11 cellular contexts compared by ENCODE assay signal in genomic region chr11:65862941-65863888, GRCh38. TPM values are rescaled to one million over a fixed set of nuclear protein-coding genes. Genes with fewer than 3 reads are reported as not detected.
DNase-seq lines count a peak whose midpoint lies in the region; ATAC-seq and TF ChIP-seq lines count a peak whose summit lies in the region.
"Had no signal": no experiment of that assay in that cellular context is flagged by ENCODE, and none has a peak within 500 bp of the region (broad histone marks: within the 10 kb centered on the region; RNA-seq: fewer than 3 reads in every experiment).

No MANE protein-coding gene starts in this region.

- in situ Hi-C loops in GM13976 (cut with MboI; ENCODE audit: low sequenced_read_pairs, unreplicated experiment) = no loop called here

- ATAC-seq in GM18502 (IDR thresholded peaks at IDR 0.05; ENCODE audit: poor library complexity, unreplicated experiment) = no peak

- H3K36me3 Mint-ChIP-seq in T-helper 1 cell treated with Interleukin-12 subunit alpha and Interleukin-12 subunit beta and Interleukin-4 antibody, amounts not matched to agents 30 μg/mL and 1 μg/mL, for 36 hours (ENCODE audit: low read depth) = peaks cover 31% of the 10 kb centered on the region

- no peak for TF ChIP-seq POLR2A in NB4 (IDR thresholded peaks at IDR 0.05; ENCODE audit: extremely low read depth, insufficient read length)

- TF ChIP-seq CTCF in NB4 (IDR thresholded peaks at IDR 0.05; ENCODE audit: low read depth, low read length) (no peak), choroid plexus epithelial cell (conservative IDR thresholded peaks at IDR 0.05; ENCODE audit: low read depth, low read length) (no peak), GM13976 (IDR thresholded peaks at IDR 0.05; ENCODE audit: borderline replicate concordance, control extremely low read depth, extremely low read depth, insufficient read depth, missing control alignments) (no peak)

- peak overlapping the region; percentile 58 for H3K27ac Mint-ChIP-seq in T-helper 1 cell treated with Interleukin-12 subunit alpha and Interleukin-12 subunit beta and Interleukin-4 antibody, amounts not matched to agents 30 μg/mL and 1 μg/mL, for 36 hours

- no peaks in the 10 kb centered on the region for H3K9me3 Mint-ChIP-seq in T-helper 1 cell treated with Interleukin-12 subunit alpha and Interleukin-12 subunit beta and Interleukin-4 antibody, amounts not matched to agents 30 μg/mL and 1 μg/mL, for 36 hours

- peak overlapping the region; percentile 93 for H3K4me3 Mint-ChIP-seq in T-helper 1 cell treated with Interleukin-12 subunit alpha and Interleukin-12 subunit beta and Interleukin-4 antibody, amounts not matched to agents 30 μg/mL and 1 μg/mL, for 36 hours

- DNase-seq in T-helper 1 cell (no peak), NB4 (ENCODE audit: low read depth) (peak; percentile 5), choroid plexus epithelial cell (ENCODE audit: low read depth) (peak; percentile 19), posterior vena cava (ENCODE audit: low spot score) (peak; percentile 75), GM13976 (ENCODE audit: low spot score) (no peak), SKM-1 (lab: John Stamatoyannopoulos, UW; ENCODE audit: unreplicated experiment) (no peak)
- DNase-seq: DMS 273 treated with DMSO at 0.1 percent for 48 hours, NCI-H1417 had no signal

- intact Hi-C loops in posterior vena cava (cut with DNase I) = no loop called here

- H3K4me3 ChIP-seq in NB4 (ENCODE audit: low read depth, low read length) = no peak overlapping the region
- H3K4me3 ChIP-seq in choroid plexus epithelial cell (ENCODE audit: low read depth, low read length) = no peak overlapping the region
- H3K4me3 ChIP-seq: lung had no signal

- H3K27me3 Mint-ChIP-seq in T-helper 1 cell treated with Interleukin-12 subunit alpha and Interleukin-12 subunit beta and Interleukin-4 antibody, amounts not matched to agents 30 μg/mL and 1 μg/mL, for 36 hours (ENCODE audit: low read depth) = no peaks in the 10 kb centered on the region

- H3K4me1 Mint-ChIP-seq in T-helper 1 cell treated with Interleukin-12 subunit alpha and Interleukin-12 subunit beta and Interleukin-4 antibody, amounts not matched to agents 30 μg/mL and 1 μg/mL, for 36 hours (ENCODE audit: low read depth) = peaks cover 28% of the 10 kb centered on the region

RNA-seq across cellular contexts. Expression of gene MUS81, which starts 3.0 kb away (rescaled TPM):
- 10 to 100 TPM; 41.8 to 48.2 TPM for total RNA-seq in posterior vena cava

RNA-seq across cellular contexts. Expression of gene CFL1, which starts 5.2 kb away (rescaled TPM):
- 100 to 1,000 TPM; 697 to 707 TPM for total RNA-seq in posterior vena cava

RNA-seq across cellular contexts. Expression of gene EFEMP2, which starts 9.4 kb away (rescaled TPM):
- 100 to 1,000 TPM; 111 to 131 TPM for total RNA-seq in posterior vena cava

RNA-seq across cellular contexts. Expression of gene CTSW, which starts 16.4 kb away (rescaled TPM):
- 1 to 10 TPM; 1.4 to 1.8 TPM for total RNA-seq in posterior vena cava

RNA-seq across cellular contexts. Expression of gene FIBP, which starts 25.1 kb away (rescaled TPM):
- 10 to 100 TPM; 39.7 to 40.8 TPM for total RNA-seq in posterior vena cava

Comparison
In these comparisons a context has a peak if more than half of its experiments do, and no peak if none do; other contexts are left out.
1. DNase-seq: peak in NB4 (single experiment), choroid plexus epithelial cell (single experiment) and posterior vena cava (single experiment); none in T-helper 1 cell (0 of 5), GM13976 (single experiment) and SKM-1 (single experiment).